9 cellular contexts compared by ENCODE assay signal in genomic region chr7:149209518-149210269, GRCh38. TPM values are rescaled to one million over a fixed set of nuclear protein-coding genes. Genes with fewer than 3 reads are reported as not detected.
DNase-seq lines count a peak whose midpoint lies in the region; ATAC-seq, FAIRE-seq and TF ChIP-seq lines count a peak whose summit lies in the region.
"Had no signal": no experiment of that assay in that cellular context is flagged by ENCODE, and none has a peak within 500 bp of the region (broad histone marks: within the 10 kb centered on the region; RNA-seq: fewer than 3 reads in every experiment).

No MANE protein-coding gene starts in this region.

- ATAC-seq in stimulated activated effector memory CD8-positive, alpha-beta T cell treated with anti-CD3 and anti-CD28 coated beads, Interleukin-12 subunit alpha, Interleukin-12 subunit beta, amount 100 ng/mL, for 72 hours, result peak; percentile 93
- ATAC-seq in GM21447 (IDR thresholded peaks at IDR 0.05; ENCODE audit: unreplicated experiment), result no peak

- peak overlapping the region; percentile 98 for H3K27ac Mint-ChIP-seq in stimulated activated effector memory CD8-positive, alpha-beta T cell treated with anti-CD3 and anti-CD28 coated beads, Interleukin-12 subunit alpha, Interleukin-12 subunit beta, amount 100 ng/mL, for 72 hours

- H3K27ac ChIP-seq in liver (ENCODE audit: low read depth in 1 of 2, low read length in 2 of 2), result no peak overlapping the region

- H3K36me3 ChIP-seq in liver (ENCODE audit: control insufficient read depth in 4 of 4, insufficient read depth in 3 of 4, low read depth in 1 of 4, low read length in 3 of 4), result peaks cover 21 to 81% (median 61%) of the 10 kb centered on the region in 4 donors

- H3K4me1 Mint-ChIP-seq in stimulated activated effector memory CD8-positive, alpha-beta T cell treated with anti-CD3 and anti-CD28 coated beads, Interleukin-12 subunit alpha, Interleukin-12 subunit beta, amount 100 ng/mL, for 72 hours, result peaks cover 50% of the 10 kb centered on the region

- H3K4me3 Mint-ChIP-seq in stimulated activated effector memory CD8-positive, alpha-beta T cell treated with anti-CD3 and anti-CD28 coated beads, Interleukin-12 subunit alpha, Interleukin-12 subunit beta, amount 100 ng/mL, for 72 hours, result peak overlapping the region; percentile 60

- no peaks in the 10 kb centered on the region for H3K4me1 ChIP-seq in liver (ENCODE audit: control insufficient read depth in 4 of 4, insufficient read depth in 4 of 4, low read length in 3 of 4)

- WGBS in liver, result 74% methylated on average over 7 of the region's 7 CpGs

- H3K9me3 ChIP-seq in liver (ENCODE audit: control insufficient read depth in 4 of 4, low read length in 3 of 4), result no peaks in the 10 kb centered on the region

- FAIRE-seq in HTR-8/SVneo (lab: Jason Lieb, UNC), result no peak
- FAIRE-seq: islet of Langerhans had no signal

- H3K9me3 Mint-ChIP-seq in stimulated activated effector memory CD8-positive, alpha-beta T cell treated with anti-CD3 and anti-CD28 coated beads, Interleukin-12 subunit alpha, Interleukin-12 subunit beta, amount 100 ng/mL, for 72 hours, result no peaks in the 10 kb centered on the region

- in situ Hi-C loops in astrocyte of the spinal cord (cut with HindIII; ENCODE audit: low sequenced_read_pairs), result no loop called here

- H3K4me3 ChIP-seq in astrocyte of the spinal cord (ENCODE audit: low read depth, low read length) (no peak overlapping the region), liver (ENCODE audit: low read depth in 1 of 3, low read length in 3 of 3) (no peak overlapping the region)

- no peak overlapping the region for H3K9ac ChIP-seq in liver (ENCODE audit: low read depth in 1 of 2, low read length in 2 of 2)

- peak; percentile 80 for TF ChIP-seq CTCF in astrocyte of the spinal cord (IDR thresholded peaks at IDR 0.05; ENCODE audit: low read depth, low read length)
- peak; percentile 39 for TF ChIP-seq CTCF in liver (IDR thresholded peaks at IDR 0.05; ENCODE audit: low read depth, low read length, missing input control)

- DNase-seq in NCI-H524 (lab: John Stamatoyannopoulos, UW), result peak; percentile 6 to 43
- no peak for DNase-seq in NCI-H524 treated with DMSO at 0.1 percent for 48 hours (lab: John Stamatoyannopoulos, UW)
- peak; percentile 54 for DNase-seq in HTR-8/SVneo (ENCODE audit: insufficient read length, low spot score)
- peak; percentile 41 for DNase-seq in T-helper 9 cell
- DNase-seq in astrocyte of the spinal cord (ENCODE audit: low read depth, low spot score), result peak; percentile 49
- peak; percentile 83 to 97 for DNase-seq in stimulated activated effector memory CD8-positive, alpha-beta T cell treated with anti-CD3 and anti-CD28 coated beads, Interleukin-12 subunit alpha, Interleukin-12 subunit beta, amount 100 ng/mL, for 72 hours (ENCODE audit: low spot score in 2 of 2)

- peak in 1 of 2 donors; percentile 57 for TF ChIP-seq RAD21 in liver (IDR thresholded peaks at IDR 0.05)

- H3K27me3 ChIP-seq in liver (ENCODE audit: control insufficient read depth in 4 of 4, insufficient read depth in 4 of 4, low read length in 3 of 4), result no peaks in the 10 kb centered on the region

- peaks cover 100% of the 10 kb centered on the region for H3K36me3 Mint-ChIP-seq in stimulated activated effector memory CD8-positive, alpha-beta T cell treated with anti-CD3 and anti-CD28 coated beads, Interleukin-12 subunit alpha, Interleukin-12 subunit beta, amount 100 ng/mL, for 72 hours

TF ChIP-seq in liver, 16 proteins besides CTCF, POLR2A, EP300 and RAD21:
- TF ChIP-seq REST (IDR thresholded peaks at IDR 0.05) (no peak), HNF4G (IDR thresholded peaks at IDR 0.05) (no peak), TAF1 (conservative IDR thresholded peaks at IDR 0.05) (no peak), RXRA (IDR thresholded peaks at IDR 0.05) (no peak), FOXA1 (IDR thresholded peaks at IDR 0.05) (no peak), FOXA2 (IDR thresholded peaks at IDR 0.05) (no peak), JUND (IDR thresholded peaks at IDR 0.05) (no peak), YY1 (IDR thresholded peaks at IDR 0.05) (no peak), HNF4A (conservative IDR thresholded peaks at IDR 0.05) (no peak), SP1 (IDR thresholded peaks at IDR 0.05) (no peak), EGR1 (IDR thresholded peaks at IDR 0.05; ENCODE audit: low read depth in 2 of 2) (no peak), ATF3 (IDR thresholded peaks at IDR 0.05) (no peak), NR2F2 (IDR thresholded peaks at IDR 0.05) (no peak), ZBTB33 (IDR thresholded peaks at IDR 0.05) (no peak), MAX (IDR thresholded peaks at IDR 0.05) (no peak), GABPA (IDR thresholded peaks at IDR 0.05 in 1 of 2, conservative IDR thresholded peaks at IDR 0.05 in 1 of 2) (no peak)
TF ChIP-seq in liver: peak in this region for 0.

RNA-seq across cellular contexts. Expression of gene ZNF282, which starts 14.3 kb away (rescaled TPM):
- total RNA-seq in liver, result 10 to 100 TPM; 13.8 to 78.6 TPM
- 10 to 100 TPM in 1 of 2 donors, 1 to 10 TPM in 1; 2.0 to 12.4 TPM for polyA plus RNA-seq in liver

RNA-seq across cellular contexts. Expression of gene ZNF212, which starts 29.8 kb away (rescaled TPM):
- total RNA-seq in liver, result 1 to 10 TPM; 3.5 to 4.9 TPM
- 1 to 10 TPM; 3.4 to 3.9 TPM for polyA plus RNA-seq in liver

RNA-seq across cellular contexts. Expression of gene ZNF783, which starts 52.3 kb away (rescaled TPM):
- total RNA-seq in liver, result 1 to 10 TPM; 2.0 to 4.3 TPM
- polyA plus RNA-seq in liver, result 1 to 10 TPM; 1.5 to 1.7 TPM
